ENCODE assay signal across 8 cellular contexts in genomic region chr18:62187543-62188378, GRCh38. TPM values are rescaled to one million over a fixed set of nuclear protein-coding genes. Genes with fewer than 3 reads are reported as not detected.
DNase-seq lines count a peak whose midpoint lies in the region; ATAC-seq, FAIRE-seq and TF ChIP-seq lines count a peak whose summit lies in the region.

No MANE protein-coding gene starts in this region.

- ATAC-seq in GM18505 (IDR thresholded peaks at IDR 0.05; ENCODE audit: unreplicated experiment): peak; percentile 13
- ATAC-seq in HG03095 (IDR thresholded peaks at IDR 0.05; ENCODE audit: unreplicated experiment): no peak

- peak overlapping the region; percentile 99 to 100 (median 100) for H3K4me3 Mint-ChIP-seq in IgD-negative memory B cell

- no peaks in the 10 kb centered on the region for H3K9me3 ChIP-seq in spleen

- no peaks in the 10 kb centered on the region for H3K27me3 Mint-ChIP-seq in IgD-negative memory B cell

- H3K27ac ChIP-seq in spleen: peak overlapping the region; percentile 50 to 91 (median 88)

- H3K36me3 ChIP-seq in bronchial epithelial cell (ENCODE audit: control insufficient read depth, insufficient read depth, low read length) (no peaks in the 10 kb centered on the region), spleen (no peaks in the 10 kb centered on the region)

- no peaks in the 10 kb centered on the region for H3K27me3 ChIP-seq in bronchial epithelial cell (ENCODE audit: control insufficient read depth, insufficient read depth, low read length)
- H3K27me3 ChIP-seq in spleen (replicated peaks in 1 of 7): no peaks in the 10 kb centered on the region

- TF ChIP-seq POLR2A in GM18505 (IDR thresholded peaks at IDR 0.05; ENCODE audit: borderline replicate concordance, extremely low read depth, insufficient read depth, insufficient read length): no peak
- no peak for TF ChIP-seq POLR2A in spleen (IDR thresholded peaks at IDR 0.05)

- DNase-seq in AG10803 (ENCODE audit: low read depth) (peak; percentile 11), T follicular helper cell (ENCODE audit: low read depth) (peak; percentile 1), bronchial epithelial cell (ENCODE audit: low read depth) (peak; percentile 33), islet precursor cell (peak; percentile 58), spleen (no peak)

- peaks cover 33 to 86% (median 65%) of the 10 kb centered on the region in 6 donors for H3K4me1 ChIP-seq in spleen

- H3K36me3 Mint-ChIP-seq in IgD-negative memory B cell: no peaks in the 10 kb centered on the region

- H3K4me1 Mint-ChIP-seq in IgD-negative memory B cell: peaks cover 41 to 60% (median 52%) of the 10 kb centered on the region in 3 donors

- no peak for FAIRE-seq in bronchial epithelial cell (lab: Jason Lieb, UNC)

- 0 to 1% (median 0%) methylated on average over 22 to 53 of the region's 53 CpGs for WGBS in spleen, 5 donors

- TF ChIP-seq CTCF in AG10803 (conservative IDR thresholded peaks at IDR 0.05; ENCODE audit: low read length): peak; percentile 26
- peak; percentile 21 for TF ChIP-seq CTCF in bronchial epithelial cell (IDR thresholded peaks at IDR 0.05; ENCODE audit: insufficient read depth, low read length, severe bottlenecking)
- TF ChIP-seq CTCF in spleen (IDR thresholded peaks at IDR 0.05 in 8 of 11, conservative IDR thresholded peaks at IDR 0.05 in 3 of 11): peak in 1 of 11 experiments; percentile 1

- H3K9me3 Mint-ChIP-seq in IgD-negative memory B cell: no peaks in the 10 kb centered on the region

- H3K4me3 ChIP-seq in AG10803 (ENCODE audit: low read length) (peak overlapping the region; percentile 98), bronchial epithelial cell (ENCODE audit: low read depth, low read length) (peak overlapping the region; percentile 72), spleen (peak overlapping the region; percentile 91 to 100 (median 99))

- intact Hi-C loops in spleen (cut with DNase I; ENCODE audit: low total_unique reads): loop anchor here (5.0 to 10.0 kb wide), 2 partner anchors 60 to 337 kb away; partner anchors contain the start of gene ZCCHC2

- H3K27ac Mint-ChIP-seq in IgD-negative memory B cell: peak overlapping the region; percentile 86 to 98 (median 95)

RNA-seq across cellular contexts. Expression of gene RELCH, which starts 0.7 kb away (rescaled TPM):
- polyA plus RNA-seq in IgD-negative memory B cell: 5.5 TPM
- 29.5 and 50.6 TPM in 2 replicates for total RNA-seq in bronchial epithelial cell
- total RNA-seq in spleen: 10 to 100 TPM; 38.3 to 75.1 (median 52.5) TPM
- 10 to 100 TPM; 11.8 to 17.4 (median 14.5) TPM for polyA plus RNA-seq in spleen

RNA-seq across cellular contexts. Expression of gene PIGN, which starts 0.9 kb away (rescaled TPM):
- polyA plus RNA-seq in IgD-negative memory B cell: 14.7 TPM
- 42.1 and 64.1 TPM in 2 replicates for total RNA-seq in bronchial epithelial cell
- 10 to 100 TPM; 21.5 to 41.4 (median 33.8) TPM for total RNA-seq in spleen
- 1 to 10 TPM; 4.0 to 4.4 (median 4.1) TPM for polyA plus RNA-seq in spleen
